8 cellular contexts compared by ENCODE assay signal in the genomic region with DNA sequence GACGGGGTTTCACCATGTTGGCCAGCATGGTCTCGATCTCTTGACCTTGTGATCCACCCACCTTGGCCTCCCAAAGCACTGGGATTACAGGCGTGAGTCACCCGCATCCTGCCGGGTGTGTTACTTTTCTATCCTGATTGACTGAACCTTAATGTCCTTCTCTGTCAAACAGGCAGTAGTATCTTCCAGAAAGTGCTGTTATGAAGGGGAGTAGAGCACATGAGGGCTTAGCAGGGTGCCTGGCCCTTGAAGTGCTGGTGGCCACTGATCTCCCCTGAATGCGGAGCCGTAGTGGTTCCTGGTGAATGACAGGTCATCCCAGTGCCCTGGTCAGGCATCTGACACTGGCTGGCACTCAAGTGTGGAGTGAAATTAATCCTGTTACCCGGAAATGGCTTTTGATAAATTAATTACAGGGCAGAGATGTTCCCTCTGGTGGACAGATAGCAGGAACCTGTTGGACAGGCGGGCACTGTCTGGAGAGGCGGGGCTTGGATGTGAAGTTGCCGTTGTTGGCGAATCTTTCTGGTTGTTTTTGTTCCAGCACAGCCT. TPM values are rescaled to one million over a fixed set of nuclear protein-coding genes. Genes with fewer than 3 reads are reported as not detected.
DNase-seq lines count a peak whose midpoint lies in the region; ATAC-seq, FAIRE-seq and TF ChIP-seq lines count a peak whose summit lies in the region.

No MANE protein-coding gene starts in this region.

- H3K27ac ChIP-seq in thyroid gland = peak overlapping the region; percentile 83 to 95 (median 85)

- H3K27ac Mint-ChIP-seq in activated CD8-positive, alpha-beta memory T cell treated with anti-CD3 and anti-CD28 coated beads, Interleukin-2, amount 10 ng/mL, durations not matched to agents 7 days and 5 days = peak overlapping the region; percentile 50
- peak overlapping the region; percentile 47 for H3K27ac Mint-ChIP-seq in activated naive CD8-positive, alpha-beta T cell treated with anti-CD3 and anti-CD28 coated beads, Interleukin-2, amount 50 U/mL, for 24 hours
- H3K27ac Mint-ChIP-seq in immature natural killer cell = peak overlapping the region; percentile 5 to 84 (median 72)

- peaks cover 73% of the 10 kb centered on the region for H3K4me1 Mint-ChIP-seq in activated CD8-positive, alpha-beta memory T cell treated with anti-CD3 and anti-CD28 coated beads, Interleukin-2, amount 10 ng/mL, durations not matched to agents 7 days and 5 days
- peaks cover 70% of the 10 kb centered on the region for H3K4me1 Mint-ChIP-seq in activated naive CD8-positive, alpha-beta T cell treated with anti-CD3 and anti-CD28 coated beads, Interleukin-2, amount 50 U/mL, for 24 hours
- peaks cover 87 to 89% of the 10 kb centered on the region in 2 donors for H3K4me1 Mint-ChIP-seq in immature natural killer cell

- no peaks in the 10 kb centered on the region for H3K9me3 ChIP-seq in thyroid gland

- FAIRE-seq in GM12891 (lab: Jason Lieb, UNC) = no peak

- H3K9me3 Mint-ChIP-seq in activated CD8-positive, alpha-beta memory T cell treated with anti-CD3 and anti-CD28 coated beads, Interleukin-2, amount 10 ng/mL, durations not matched to agents 7 days and 5 days (ENCODE audit: low read depth) = no peaks in the 10 kb centered on the region
- H3K9me3 Mint-ChIP-seq in activated naive CD8-positive, alpha-beta T cell treated with anti-CD3 and anti-CD28 coated beads, Interleukin-2, amount 50 U/mL, for 24 hours = no peaks in the 10 kb centered on the region
- H3K9me3 Mint-ChIP-seq in immature natural killer cell = no peaks in the 10 kb centered on the region

- H3K4me3 Mint-ChIP-seq in activated CD8-positive, alpha-beta memory T cell treated with anti-CD3 and anti-CD28 coated beads, Interleukin-2, amount 10 ng/mL, durations not matched to agents 7 days and 5 days = no peak overlapping the region
- H3K4me3 Mint-ChIP-seq in activated naive CD8-positive, alpha-beta T cell treated with anti-CD3 and anti-CD28 coated beads, Interleukin-2, amount 50 U/mL, for 24 hours = no peak overlapping the region
- no peak overlapping the region for H3K4me3 Mint-ChIP-seq in immature natural killer cell

- CTCF ChIA-PET in activated CD8-positive, alpha-beta memory T cell treated with anti-CD3 and anti-CD28 coated beads, Interleukin-2, amount 10 ng/mL, durations not matched to agents 7 days and 5 days (lab: Charles Lee) = interaction anchor here (0.5 kb wide), 1 partner anchor 244 kb away, joined by 3 read pairs; no protein-coding TSS in a partner anchor

- no peak for ATAC-seq in activated CD8-positive, alpha-beta memory T cell treated with anti-CD3 and anti-CD28 coated beads, Interleukin-2, amount 10 ng/mL, durations not matched to agents 7 days and 5 days
- ATAC-seq in activated naive CD8-positive, alpha-beta T cell treated with anti-CD3 and anti-CD28 coated beads, Interleukin-2, amount 50 U/mL, for 24 hours = no peak
- no peak for ATAC-seq in GM18861 (IDR thresholded peaks at IDR 0.05; ENCODE audit: unreplicated experiment)

- H3K4me1 ChIP-seq in thyroid gland = peaks cover 50 to 62% of the 10 kb centered on the region in 2 donors

- H3K36me3 Mint-ChIP-seq in activated CD8-positive, alpha-beta memory T cell treated with anti-CD3 and anti-CD28 coated beads, Interleukin-2, amount 10 ng/mL, durations not matched to agents 7 days and 5 days = peaks cover 41% of the 10 kb centered on the region
- H3K36me3 Mint-ChIP-seq in activated naive CD8-positive, alpha-beta T cell treated with anti-CD3 and anti-CD28 coated beads, Interleukin-2, amount 50 U/mL, for 24 hours (ENCODE audit: low read depth) = peaks cover 26% of the 10 kb centered on the region
- peaks cover 0 to 4% (median 0%) of the 10 kb centered on the region in 3 donors for H3K36me3 Mint-ChIP-seq in immature natural killer cell

- H3K27me3 Mint-ChIP-seq in activated CD8-positive, alpha-beta memory T cell treated with anti-CD3 and anti-CD28 coated beads, Interleukin-2, amount 10 ng/mL, durations not matched to agents 7 days and 5 days = no peaks in the 10 kb centered on the region
- no peaks in the 10 kb centered on the region for H3K27me3 Mint-ChIP-seq in activated naive CD8-positive, alpha-beta T cell treated with anti-CD3 and anti-CD28 coated beads, Interleukin-2, amount 50 U/mL, for 24 hours
- peaks cover 2 to 4% (median 2%) of the 10 kb centered on the region in 3 donors for H3K27me3 Mint-ChIP-seq in immature natural killer cell (ENCODE audit: low read depth in 3 of 3)

- no peak for TF ChIP-seq POLR2A in thyroid gland (IDR thresholded peaks at IDR 0.05)
- no peak for TF ChIP-seq POLR2A in GM12891 (IDR thresholded peaks at IDR 0.05; ENCODE audit: low read depth, low read length)

- 48 to 63% methylated on average over 12 of the region's 12 CpGs for WGBS in thyroid gland, 2 donors

- TF ChIP-seq CTCF in thyroid gland (IDR thresholded peaks at IDR 0.05) = peak in 5 of 6 experiments; percentile 32 to 66 (median 52)

- H3K36me3 ChIP-seq in thyroid gland = no peaks in the 10 kb centered on the region

- intact Hi-C loops in thyroid gland (cut with DNase I) = no loop called here

- H3K27me3 ChIP-seq in thyroid gland = no peaks in the 10 kb centered on the region

- no peak overlapping the region for H3K4me3 ChIP-seq in thyroid gland (replicated peaks in 1 of 3)

- DNase-seq in activated CD8-positive, alpha-beta memory T cell treated with anti-CD3 and anti-CD28 coated beads, Interleukin-2, amount 10 ng/mL, durations not matched to agents 7 days and 5 days = no peak
- DNase-seq in activated CD8-positive, alpha-beta memory T cell treated with anti-CD3 and anti-CD28 coated beads, Interleukin-2, amount 50 U/mL, for 48 hours = no peak
- no peak for DNase-seq in activated naive CD8-positive, alpha-beta T cell treated with anti-CD3 and anti-CD28 coated beads, Interleukin-2, amount 50 U/mL, for 24 hours
- DNase-seq in immature natural killer cell (peak in 2 of 3 donors; percentile 19 to 29), thyroid gland (peak; percentile 75 to 83), islet precursor cell (no peak), GM12891 (ENCODE audit: insufficient read length, low spot score) (no peak)

TF ChIP-seq in GM12891, 5 proteins besides CTCF, POLR2A, EP300 and RAD21:
- no peak for TF ChIP-seq POLR2AphosphoS5 (IDR thresholded peaks at IDR 0.05; ENCODE audit: low read depth, low read length)
- TF ChIP-seq PAX5 (IDR thresholded peaks at IDR 0.05; ENCODE audit: insufficient read depth, low read length, severe bottlenecking) = no peak
- no peak for TF ChIP-seq POU2F2 (IDR thresholded peaks at IDR 0.05; ENCODE audit: low read depth, low read length)
- TF ChIP-seq SPI1 (IDR thresholded peaks at IDR 0.05; ENCODE audit: low read depth, low read length) = no peak
- TF ChIP-seq TAF1 (IDR thresholded peaks at IDR 0.05; ENCODE audit: low read depth, low read length) = no peak

RNA-seq across cellular contexts. Expression of gene PRRC2B, which starts 28.4 kb away (rescaled TPM):
- total RNA-seq in activated CD8-positive, alpha-beta memory T cell treated with anti-CD3 and anti-CD28 coated beads, Interleukin-2, amount 10 ng/mL, durations not matched to agents 7 days and 5 days = 100 to 1,000 TPM; 242 to 293 TPM
- polyA plus RNA-seq in immature natural killer cell = 10 to 100 TPM in 1 of 3 donors, 1 to 10 TPM in 2; 2.0 to 48.1 (median 9.6) TPM
- 100 to 1,000 TPM in 3 of 4 donors, 10 to 100 TPM in 1; 81.7 to 159 (median 117) TPM for total RNA-seq in thyroid gland
- polyA plus RNA-seq in GM12891 (2012; ENCODE audit: low read depth, missing spikeins) = 42.1 TPM

Comparison
In these comparisons a context has a peak if more than half of its experiments do, and no peak if none do; other contexts are left out.
1. DNase-seq: peak in immature natural killer cell (2 of 3) and thyroid gland (2 of 2); none in activated CD8-positive, alpha-beta memory T cell treated with anti-CD3 and anti-CD28 coated beads, Interleukin-2, amount 10 ng/mL, durations not matched to agents 7 days and 5 days (single experiment), activated CD8-positive, alpha-beta memory T cell treated with anti-CD3 and anti-CD28 coated beads, Interleukin-2, amount 50 U/mL, for 48 hours (single experiment), activated naive CD8-positive, alpha-beta T cell treated with anti-CD3 and anti-CD28 coated beads, Interleukin-2, amount 50 U/mL, for 24 hours (single experiment), islet precursor cell (single experiment) and GM12891 (single experiment).
2. Peak in every context shown above with its lines, with median percentiles within 50 percentile points of each other: H3K27ac Mint-ChIP-seq.